2 cellular contexts compared by ENCODE assay signal in the genomic region with DNA sequence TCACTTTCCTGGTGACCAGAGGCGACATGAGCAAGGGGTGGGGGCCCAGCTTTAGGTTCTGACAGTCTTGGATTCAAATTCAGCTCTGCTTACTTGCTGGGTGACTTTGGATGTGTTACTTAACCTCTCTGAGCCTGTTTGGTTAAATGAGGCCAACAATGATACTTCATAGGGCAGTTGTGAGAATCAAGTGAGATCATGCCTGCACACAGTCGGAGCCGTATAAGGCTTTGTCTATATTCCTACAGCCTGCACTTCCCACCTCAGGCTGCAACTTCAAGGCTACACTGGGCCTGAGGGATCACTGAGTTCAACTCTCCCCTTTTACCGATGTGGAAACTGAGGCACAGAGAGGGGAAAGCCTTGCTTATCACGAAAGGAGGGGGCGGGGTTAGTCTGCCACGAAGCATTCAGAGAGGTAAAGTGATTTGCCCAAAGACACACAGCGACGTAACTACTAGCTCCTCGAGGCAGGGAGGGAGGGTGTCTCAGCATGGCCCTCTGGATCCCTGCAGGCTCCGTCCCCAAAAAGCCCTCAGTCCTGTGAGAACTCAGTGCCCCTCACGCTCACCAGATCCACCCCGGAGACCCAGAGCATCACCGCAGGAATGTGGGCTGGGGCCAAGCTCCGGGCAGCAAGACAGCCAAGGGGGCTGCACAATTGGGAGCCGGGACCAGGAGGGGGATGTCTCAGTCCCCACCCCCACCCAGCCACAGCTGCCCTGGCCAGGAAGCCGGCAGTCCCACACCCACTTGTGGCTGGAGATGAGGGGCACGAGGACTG.
TF ChIP-seq lines count a peak whose summit lies in the region.

No MANE protein-coding gene starts in this region.

TF ChIP-seq in HepG2, 621 proteins besides CTCF, POLR2A, EP300 and RAD21:
- no peak for TF ChIP-seq PRDM15 (CRISPR knock-in tag; IDR thresholded peaks at IDR 0.05)
- TF ChIP-seq ZNF768 (CRISPR knock-in tag; IDR thresholded peaks at IDR 0.05), result peak; percentile 82
- TF ChIP-seq IRX3 (CRISPR knock-in tag; IDR thresholded peaks at IDR 0.05; ENCODE audit: borderline replicate concordance, low read depth), result no peak
TF ChIP-seq in HepG2: peak in this region for 1.

TF ChIP-seq in H1, 55 proteins besides CTCF, POLR2A, EP300 and RAD21:
- no peak for TF ChIP-seq PHF8 (conservative IDR thresholded peaks at IDR 0.05; ENCODE audit: low read depth, low read length)
- TF ChIP-seq KDM1A (IDR thresholded peaks at IDR 0.05; ENCODE audit: borderline replicate concordance, low read length), result 0 out of 2 replicates have a peak, but pooled peaks have one; percentile 49
TF ChIP-seq in H1: peak in this region for 1.
